19 cellular contexts compared by ENCODE assay signal in the genomic region with DNA sequence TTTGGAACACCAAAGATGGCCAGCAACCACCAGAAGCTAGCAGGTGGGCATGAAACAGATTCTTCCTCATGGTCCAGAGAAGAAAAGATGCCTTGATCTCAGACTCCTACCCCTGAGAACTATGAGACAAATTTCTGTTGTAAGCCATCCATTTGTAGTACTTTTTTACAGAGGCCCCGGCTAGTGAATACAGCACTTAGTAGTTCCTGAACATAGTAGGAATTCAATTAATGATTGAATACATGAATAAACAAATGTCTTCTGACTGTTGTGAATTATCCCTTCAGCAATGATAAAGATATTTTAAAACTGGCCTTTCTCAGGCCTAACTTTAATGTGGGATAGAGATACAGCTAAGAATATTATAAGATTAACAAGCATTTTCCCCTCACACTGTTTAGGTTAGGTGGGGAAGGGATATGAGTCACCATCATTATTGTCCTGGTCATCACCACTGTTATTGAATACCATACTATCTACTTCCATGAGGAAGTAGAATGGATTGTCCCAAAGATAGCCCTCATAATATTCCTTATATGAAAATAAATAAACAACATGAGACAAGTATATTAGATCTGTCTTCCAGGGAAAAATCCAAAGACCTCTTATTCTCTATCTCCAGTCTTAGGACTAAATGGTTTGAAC. TPM values are rescaled to one million over a fixed set of nuclear protein-coding genes. Genes with fewer than 3 reads are reported as not detected.
A peak's percentile ranks its signal among the peaks of the same experiment; 100 is the strongest.
DNase-seq lines count a peak whose midpoint lies in the region; ATAC-seq, FAIRE-seq and TF ChIP-seq lines count a peak whose summit lies in the region.
"Had no signal": no experiment of that assay in that cellular context is flagged by ENCODE, and none has a peak within 500 bp of the region (broad histone marks: within the 10 kb centered on the region; RNA-seq: fewer than 3 reads in every experiment).

No MANE protein-coding gene starts in this region.

- peaks cover 36% of the 10 kb centered on the region for H3K79me2 ChIP-seq in K562 (ENCODE audit: control insufficient read depth, insufficient read depth, low read length)

- no peak overlapping the region for H3K4me3 ChIP-seq in AG10803 (ENCODE audit: low read length)
- H3K4me3 ChIP-seq in HEK293 (ENCODE audit: low read depth, low read length): no peak overlapping the region
- no peak overlapping the region for H3K4me3 ChIP-seq in K562
- H3K4me3 ChIP-seq in neuronal stem cell (ENCODE audit: low read length in 2 of 2): no peak overlapping the region
- no peak overlapping the region for H3K4me3 ChIP-seq in uterus
- H3K4me3 ChIP-seq: neural progenitor cell had no signal

- BruUV-seq in K562 (replicated peaks; lab: Mats Ljungman, UMichigan): no TSS peak

- no peak for TF ChIP-seq POLR2A in K562 (conservative IDR thresholded peaks at IDR 0.05)
- no peak for TF ChIP-seq POLR2A in uterus (IDR thresholded peaks at IDR 0.05)

- H3K4me2 ChIP-seq in K562 (ENCODE audit: insufficient read depth, low read length) (peak overlapping the region; percentile 78; the same call in 1 of the 2 replicates), neuronal stem cell (ENCODE audit: insufficient read depth, low read length, poor library complexity, severe bottlenecking) (no peak overlapping the region)
- H3K4me2 ChIP-seq: neural progenitor cell had no signal

- CTCF ChIA-PET in HEK293 (lab: Yijun Ruan, JAX) (no interaction called here), K562 (lab: Yijun Ruan, JAX; ENCODE audit: low intra/inter-chr PET ratio) (no interaction called here)

- H2AK5ac ChIP-seq in neuronal stem cell (ENCODE audit: low read depth, low read length): no peak overlapping the region

- TF ChIP-seq EP300 in K562 (IDR thresholded peaks at IDR 0.05; ENCODE audit: low read length): no peak; the same call in 1 of the 2 replicates

- no peak overlapping the region for H3K18ac ChIP-seq in neuronal stem cell (ENCODE audit: low read length)

- no peak for FAIRE-seq in K562 (lab: Jason Lieb, UNC)
- FAIRE-seq: keratinocyte had no signal

- H3K9ac ChIP-seq in K562 (ENCODE audit: insufficient read depth in 1 of 2, low read depth in 2 of 2, low read length in 2 of 2) (peak overlapping the region in 1 of 2 experiments; percentile 75; a peak in 2 of 4 replicates), neuronal stem cell (ENCODE audit: low read depth, low read length, poor library complexity) (no peak overlapping the region)
- H3K9ac ChIP-seq: neural progenitor cell had no signal

- no peaks in the 10 kb centered on the region for H3K4me1 ChIP-seq in HEK293 (ENCODE audit: control insufficient read depth, insufficient read depth, low read length)
- H3K4me1 ChIP-seq in K562 (replicated peaks in 1 of 2; ENCODE audit: control insufficient read depth in 2 of 2, insufficient read depth in 2 of 2, low read length in 2 of 2): peaks cover 21 to 44% of the 10 kb centered on the region in 2 experiments; a peak in 4 of 5 replicates
- H3K4me1 ChIP-seq in neuronal stem cell (ENCODE audit: control insufficient read depth in 2 of 2, insufficient read depth in 1 of 2, low read depth in 1 of 2, low read length in 2 of 2): peaks cover 3% of the 10 kb centered on the region in 2 donors
- no peaks in the 10 kb centered on the region for H3K4me1 ChIP-seq in uterus

- no peak overlapping the region for H3K14ac ChIP-seq in neuronal stem cell (ENCODE audit: low read length)

- 65% methylated on average over 1 of the region's 1 CpG for WGBS in K562 (ENCODE audit: insufficient coverage, low coverage, missing lambda C conversion rate)
- WGBS in neuronal stem cell (ENCODE audit: extremely low coverage in 2 of 2, insufficient read length in 2 of 2, insufficient replicate concordance in 1 of 2), 2 donors: no CpG with 5 or more reads among the region's 1 CpG

- peak; percentile 26 for DNase-seq in AG10803 (ENCODE audit: low read depth)
- peak in 1 of 4 experiments; percentile 45 for DNase-seq in K562 (ENCODE audit: extremely low read depth in 1 of 4, low spot score in 3 of 4)
- no peak for DNase-seq in glutamatergic neuron
- no peak for DNase-seq in NCI-H2196 treated with DMSO at 0.1 percent for 48 hours (lab: John Stamatoyannopoulos, UW; ENCODE audit: unreplicated experiment)
- DNase-seq in neuronal stem cell (ENCODE audit: low spot score): no peak
- no peak for DNase-seq in uterus
- DNase-seq in activated gamma-delta T cell treated with Interleukin-2 at 50 U/mL for 16 hours: no peak
- DNase-seq: activated CD8-positive, alpha-beta T cell treated with anti-CD3 and anti-CD28 coated beads for 36 hours; Calu3; H9; head of caudate nucleus; KBM-7; NCI-H1092; NCI-H2107; retina had no signal

- H3K23ac ChIP-seq in neuronal stem cell (ENCODE audit: low read depth, low read length, poor library complexity): no peak overlapping the region

- peak overlapping the region; percentile 93 for H3K27ac Mint-ChIP-seq in glutamatergic neuron (ENCODE audit: unreplicated experiment)
- H3K27ac Mint-ChIP-seq: activated CD8-positive, alpha-beta T cell treated with anti-CD3 and anti-CD28 coated beads for 36 hours; neural progenitor cell had no signal

- in situ Hi-C loops in K562 (cut with MboI): no loop called here

- peaks cover 13% of the 10 kb centered on the region for H3K36me3 Mint-ChIP-seq in glutamatergic neuron (ENCODE audit: unreplicated experiment)
- H3K36me3 Mint-ChIP-seq: neural progenitor cell had no signal

- H2BK5ac ChIP-seq in neuronal stem cell (ENCODE audit: low read length): no peak overlapping the region

- TF ChIP-seq RAD21 in K562 (CRISPR knock-in tag; conservative IDR thresholded peaks at IDR 0.05 in 1 of 2, IDR thresholded peaks at IDR 0.05 in 1 of 2): no peak

- no peak overlapping the region for H4K91ac ChIP-seq in neuronal stem cell (ENCODE audit: low read depth, low read length, poor library complexity)

- H3K27me3 ChIP-seq in K562 (ENCODE audit: control insufficient read depth in 2 of 2, insufficient read depth in 2 of 2, low read length in 2 of 2) (no peaks in the 10 kb centered on the region), neuronal stem cell (ENCODE audit: control insufficient read depth in 3 of 3, insufficient read depth in 3 of 3, low read depth in 1 of 3, low read length in 3 of 3) (no peaks in the 10 kb centered on the region), uterus (no peaks in the 10 kb centered on the region)
- H3K27me3 ChIP-seq: neural progenitor cell had no signal

- H3K4me1 Mint-ChIP-seq in glutamatergic neuron (ENCODE audit: low read depth, unreplicated experiment): peaks cover 24% of the 10 kb centered on the region
- H3K4me1 Mint-ChIP-seq: neural progenitor cell had no signal

- no peak overlapping the region for H3K4ac ChIP-seq in neuronal stem cell (ENCODE audit: low read length)

- H3K27me3 Mint-ChIP-seq in glutamatergic neuron (ENCODE audit: unreplicated experiment): no peaks in the 10 kb centered on the region
- H3K27me3 Mint-ChIP-seq: activated CD8-positive, alpha-beta T cell treated with anti-CD3 and anti-CD28 coated beads for 36 hours had no signal

- POLR2A ChIA-PET in HEK293 (lab: Yijun Ruan, JAX): no interaction called here
- POLR2A ChIA-PET in K562 (lab: Yijun Ruan, JAX): interaction anchor here (0.6 to 1.0 kb wide), 3 partner anchors 9 to 73 kb away, joined by 3 to 4 read pairs (median 4); no protein-coding TSS in a partner anchor

- H2BK120ac ChIP-seq in neuronal stem cell (ENCODE audit: low read depth, low read length): no peak overlapping the region

- H3K9me3 ChIP-seq in HEK293 (ENCODE audit: control insufficient read depth, insufficient read depth, low read depth, low read length) (no peaks in the 10 kb centered on the region), K562 (replicated peaks; ENCODE audit: control insufficient read depth, insufficient read depth, low read depth, low read length) (no peaks in the 10 kb centered on the region), neuronal stem cell (replicated peaks in 1 of 2; ENCODE audit: control insufficient read depth in 2 of 2, insufficient read depth in 1 of 2, low read depth in 1 of 2, low read length in 2 of 2) (peaks cover 0 to 2% of the 10 kb centered on the region in 2 donors), uterus (no peaks in the 10 kb centered on the region)

- no peak overlapping the region for H4K8ac ChIP-seq in neuronal stem cell (ENCODE audit: low read depth, low read length)

- H2AFZ ChIP-seq in K562 (ENCODE audit: low read depth, low read length) (peak overlapping the region; percentile 36; the same call in 1 of the 2 replicates), neuronal stem cell (ENCODE audit: low read length) (no peak overlapping the region)
- H2AFZ ChIP-seq: neural progenitor cell had no signal

- TF ChIP-seq CTCF in AG10803 (conservative IDR thresholded peaks at IDR 0.05; ENCODE audit: low read length) (no peak), HEK293 (tag by site-specific recombination; IDR thresholded peaks at IDR 0.05) (no peak), K562 (IDR thresholded peaks at IDR 0.05 in 2 of 3, conservative IDR thresholded peaks at IDR 0.05 in 1 of 3; ENCODE audit: insufficient read depth in 2 of 3, low read depth in 1 of 3, low read length in 3 of 3) (no peak), glutamatergic neuron (IDR thresholded peaks at IDR 0.05; ENCODE audit: partially characterized antibody, unreplicated experiment) (no peak), uterus (IDR thresholded peaks at IDR 0.05) (no peak)

- H4K20me1 ChIP-seq in K562 (replicated peaks; ENCODE audit: control insufficient read depth, insufficient read depth, low read length): no peaks in the 10 kb centered on the region

- H2BK12ac ChIP-seq in neuronal stem cell (ENCODE audit: low read length): no peak overlapping the region

- H3K27ac ChIP-seq in HEK293 (ENCODE audit: extremely low read depth, low read depth, low read length): no peak overlapping the region
- peak overlapping the region; percentile 64; the same call in 1 of the 3 replicates for H3K27ac ChIP-seq in K562 (ENCODE audit: extremely low read depth, low read depth, low read length)
- no peak overlapping the region for H3K27ac ChIP-seq in neuronal stem cell (replicated peaks; ENCODE audit: low read length)
- H3K27ac ChIP-seq in uterus: no peak overlapping the region
- H3K27ac ChIP-seq: neural progenitor cell, WERI-Rb-1 had no signal

- ATAC-seq in K562: peak; percentile 10
- ATAC-seq: activated CD8-positive, alpha-beta T cell treated with anti-CD3 and anti-CD28 coated beads for 36 hours had no signal

- no peaks in the 10 kb centered on the region for H3K9me1 ChIP-seq in K562 (ENCODE audit: control insufficient read depth, insufficient read depth, low read length)

- no peak overlapping the region for H2BK15ac ChIP-seq in neuronal stem cell (ENCODE audit: low read length)

- H3K36me3 ChIP-seq in HEK293 (ENCODE audit: control insufficient read depth in 2 of 2, insufficient read depth in 1 of 2, low read length in 2 of 2) (no peaks in the 10 kb centered on the region), K562 (ENCODE audit: control insufficient read depth, insufficient read depth, low read length) (no peaks in the 10 kb centered on the region), neuronal stem cell (replicated peaks in 1 of 2; ENCODE audit: control insufficient read depth in 2 of 2, insufficient read depth in 2 of 2, low read length in 2 of 2) (no peaks in the 10 kb centered on the region), uterus (no peaks in the 10 kb centered on the region)
- H3K36me3 ChIP-seq: neural progenitor cell, WERI-Rb-1 had no signal

- H3K4me3 Mint-ChIP-seq in glutamatergic neuron (ENCODE audit: unreplicated experiment): no peak overlapping the region
- H3K4me3 Mint-ChIP-seq: activated CD8-positive, alpha-beta T cell treated with anti-CD3 and anti-CD28 coated beads for 36 hours; H9; neural progenitor cell had no signal

- no peaks in the 10 kb centered on the region for H3K79me1 ChIP-seq in neuronal stem cell (ENCODE audit: low read depth, low read length)

- intact Hi-C loops in K562 (cut with micrococcal nuclease): loop anchor here (10.0 kb wide), 1 partner anchor 228 kb away; the partner anchor contains the start of gene RCSD1
- intact Hi-C loops in uterus (cut with DNase I; ENCODE audit: low total_unique reads): no loop called here

- peaks cover 8% of the 10 kb centered on the region for H3K9me3 Mint-ChIP-seq in glutamatergic neuron (ENCODE audit: unreplicated experiment)
- H3K9me3 Mint-ChIP-seq: activated CD8-positive, alpha-beta T cell treated with anti-CD3 and anti-CD28 coated beads for 36 hours; neural progenitor cell had no signal

RNA-seq across cellular contexts. Expression of gene ADCY10, which starts 51.4 kb away (rescaled TPM):
- 1.3 and 2.1 TPM in 2 replicates for total RNA-seq in K562 (2011; cell fraction: chromatin; rRNA removed; ENCODE audit: low replicate concordance)
- total RNA-seq in K562 (2011; cell fraction: nucleolus; rRNA removed): 0.39 and 0.83 TPM in 2 replicates
- 1.1 and 2.1 TPM in 2 replicates for total RNA-seq in K562 (2011; cell fraction: nucleoplasm; rRNA removed)
- total RNA-seq in K562 (2014; rRNA removed) (0.24 and 0.86 TPM in 2 replicates), K562 (2014; rRNA removed; fragmentation: Illumina TruSeq; extraction: Trizol) (0.29 and 0.32 TPM in 2 replicates), K562 (2015; rRNA removed; fragmentation: Illumina TruSeq; extraction: Trizol) (0.11 and 0.14 TPM in 2 replicates), K562 (2021) (0.20 and 0.22 TPM in 2 replicates), glutamatergic neuron (ENCODE audit: unreplicated experiment) (0.07 TPM), uterus (1 to 10 TPM in 1 of 4 donors, under 1 TPM in 3; 0.26 to 1.2 (median 0.52) TPM)
- polyA plus RNA-seq in K562 (2011; rRNA removed) (0.21 and 0.54 TPM in 2 replicates), K562 (2014; fragmentation: Illumina TruSeq; extraction: Trizol) (0.25 and 0.26 TPM in 2 replicates), K562 (2014; fragmentation: Nextera tagmentation; extraction: Ambion mirVana) (under 1 TPM; 0.21 to 0.39 TPM), K562 (2014; rRNA removed) (0.08 and 0.11 TPM in 2 replicates)
- 0.12 and 0.13 TPM in 2 replicates for polyA plus RNA-seq in K562 (2011; cell fraction: cytosol; rRNA removed)
- polyA plus RNA-seq in K562 (2011; cell fraction: nucleus; rRNA removed): 0.34 and 0.38 TPM in 2 replicates
- polyA plus RNA-seq in K562 (2012): 0.12 and 0.65 TPM in 2 replicates
- 0.24 and 0.28 TPM in 2 replicates for polyA minus RNA-seq in K562 (2011; rRNA and poly(A)+ RNA removed)
- polyA minus RNA-seq in K562 (2011; cell fraction: cytosol; rRNA and poly(A)+ RNA removed): not detected in 2 replicates
- 0.22 and 0.27 TPM in 2 replicates for polyA minus RNA-seq in K562 (2011; cell fraction: nucleus; rRNA and poly(A)+ RNA removed)
- polyA plus RNA-seq in neuronal stem cell (2013, experiment 1 of 2): 0.04 TPM
- polyA plus RNA-seq in neuronal stem cell (2013, experiment 2 of 2): 0.08 TPM
